In the genomic region with DNA sequence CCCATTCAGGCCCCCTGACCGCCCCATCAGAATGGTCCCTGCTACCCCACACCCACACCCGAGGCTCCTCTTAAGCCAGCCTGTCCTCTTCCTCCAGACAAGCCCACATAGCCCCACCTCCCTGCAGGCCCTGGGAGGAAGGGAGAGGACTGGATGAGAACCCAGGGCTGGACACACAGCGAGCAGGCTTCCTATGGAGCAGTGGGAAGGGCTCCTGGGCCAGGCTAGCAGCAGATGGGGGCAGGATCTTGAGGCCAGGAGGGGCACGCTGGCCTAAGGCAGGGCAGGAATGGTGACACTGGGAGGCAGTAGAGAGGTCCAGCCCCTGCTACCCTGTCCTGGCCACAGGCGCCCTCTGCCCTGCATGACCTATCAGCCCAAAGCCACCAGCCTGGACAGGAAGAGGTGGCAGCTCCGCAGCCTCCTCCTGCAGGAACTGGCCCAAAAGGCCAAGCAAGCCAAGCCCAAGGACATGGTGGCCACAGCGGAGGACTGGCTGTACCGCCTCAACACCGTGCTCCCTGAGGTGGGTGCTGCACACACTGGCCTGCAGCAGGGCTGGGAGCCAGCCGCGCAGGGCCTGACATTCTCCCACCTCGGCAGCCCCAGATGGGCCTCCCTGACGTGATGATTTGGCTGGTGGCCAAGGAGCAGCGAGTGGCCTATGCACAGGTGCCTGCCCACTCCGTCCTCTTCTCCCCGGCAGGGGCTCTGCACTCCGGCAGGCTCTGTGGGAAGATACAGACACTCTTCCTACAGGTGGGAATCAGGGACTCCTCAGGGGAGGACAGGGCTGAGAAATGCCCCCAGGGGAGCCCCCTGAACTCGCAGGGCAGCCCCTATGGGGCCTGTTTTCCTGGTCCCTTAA, we compare ENCODE assay signal across 13 cellular contexts. TPM values are rescaled to one million over a fixed set of nuclear protein-coding genes. Genes with fewer than 3 reads are reported as not detected.
DNase-seq lines count a peak whose midpoint lies in the region; ATAC-seq and TF ChIP-seq lines count a peak whose summit lies in the region.
"Had no signal": no experiment of that assay in that cellular context is flagged by ENCODE, and none has a peak within 500 bp of the region (broad histone marks: within the 10 kb centered on the region; RNA-seq: fewer than 3 reads in every experiment).

No MANE protein-coding gene starts in this region.

- WGBS in heart left ventricle, 4 donors = 34 to 52% (median 38%) methylated on average over 8 to 18 of the region's 18 CpGs

- H3K27me3 ChIP-seq in Panc1 (ENCODE audit: control insufficient read depth, insufficient read depth, low read length) = no peaks in the 10 kb centered on the region
- H3K27me3 ChIP-seq in heart left ventricle = no peaks in the 10 kb centered on the region

- TF ChIP-seq EP300 in Ishikawa (IDR thresholded peaks at IDR 0.05; ENCODE audit: borderline replicate concordance) = no peak

- intact Hi-C loops in Panc1 (cut with micrococcal nuclease; ENCODE audit: unreplicated experiment) (no loop called here), heart left ventricle (cut with DNase I) (no loop called here), sciatic nerve (cut with DNase I) (no loop called here)

- no peaks in the 10 kb centered on the region for H3K36me3 ChIP-seq in Panc1 (ENCODE audit: control insufficient read depth, insufficient read depth, low read length)
- H3K36me3 ChIP-seq in heart left ventricle = no peaks in the 10 kb centered on the region
- H3K36me3 ChIP-seq: SJSA1, tibial nerve had no signal

- POLR2A ChIA-PET in Panc1 (lab: Charles Lee) = no interaction called here

- H3K9me3 ChIP-seq in Panc1 (ENCODE audit: control insufficient read depth, insufficient read depth, low read depth, low read length) (no peaks in the 10 kb centered on the region), heart left ventricle (no peaks in the 10 kb centered on the region)
- H3K9me3 ChIP-seq: SJSA1, tibial nerve had no signal

- TF ChIP-seq CTCF in Panc1 (IDR thresholded peaks at IDR 0.05) (no peak), heart left ventricle (IDR thresholded peaks at IDR 0.05) (peak in 1 of 12 donors; percentile 6)

- TF ChIP-seq RAD21 in Ishikawa (IDR thresholded peaks at IDR 0.05; ENCODE audit: low read depth) = no peak

- H3K4me1 ChIP-seq in Panc1 (ENCODE audit: control insufficient read depth, insufficient read depth, low read length) = peaks cover 2% of the 10 kb centered on the region; the same call in 1 of the 2 replicates
- peaks cover 0 to 15% (median 10%) of the 10 kb centered on the region in 12 donors for H3K4me1 ChIP-seq in heart left ventricle
- H3K4me1 ChIP-seq: SJSA1 had no signal

- H3K4me3 ChIP-seq in Panc1 (ENCODE audit: low read depth in 2 of 2, low read length in 2 of 2) = no peak overlapping the region
- no peak overlapping the region for H3K4me3 ChIP-seq in heart left ventricle
- H3K4me3 ChIP-seq: SJSA1, tibial nerve had no signal

- no peak for TF ChIP-seq POLR2A in heart left ventricle (IDR thresholded peaks at IDR 0.05)

- ATAC-seq in Panc1 (peak; percentile 49), heart left ventricle (peak; percentile 50 to 70 (median 61)), sciatic nerve (peak; percentile 40), GM21381 (IDR thresholded peaks at IDR 0.05; ENCODE audit: unreplicated experiment) (no peak), HG03342 (IDR thresholded peaks at IDR 0.05; ENCODE audit: unreplicated experiment) (no peak)

- in situ Hi-C loops in Panc1 (cut with HindIII; ENCODE audit: low pct_unique_long_range_greater_than_20kb, low sequenced_read_pairs) = no loop called here

- H3K27ac ChIP-seq in Panc1 (ENCODE audit: low read length) (no peak overlapping the region), heart left ventricle (no peak overlapping the region)
- H3K27ac ChIP-seq: SJSA1, tibial nerve had no signal

- no TSS peak for BruUV-seq in Panc1 (replicated peaks; lab: Mats Ljungman, UMichigan)

- DNase-seq in Panc1 (ENCODE audit: low read depth, low spot score) (no peak), heart left ventricle (peak in 4 of 5 donors; percentile 36 to 61 (median 48)), sciatic nerve (ENCODE audit: low spot score) (no peak), CD1c-positive myeloid dendritic cell (ENCODE audit: extremely low spot score) (no peak)
- no peak for DNase-seq in activated CD4-positive, alpha-beta T cell treated with anti-CD3 and anti-CD28 coated beads, Interleukin-2, amount 50 U/mL, for 48 hours
- DNase-seq: activated CD8-positive, alpha-beta memory T cell treated with anti-CD3 and anti-CD28 coated beads for 24 hours; foreskin fibroblast; stimulated activated CD4-positive, alpha-beta T cell treated with anti-CD3 and anti-CD28 coated beads, Interleukin-4, amount 100 ng/mL, for 4 hours had no signal

- CTCF ChIA-PET in Panc1 (lab: Charles Lee) = no interaction called here

TF ChIP-seq in Ishikawa, 13 proteins besides CTCF, POLR2A, EP300 and RAD21:
- TF ChIP-seq CEBPB (IDR thresholded peaks at IDR 0.05) (no peak), FOXM1 (IDR thresholded peaks at IDR 0.05; ENCODE audit: borderline replicate concordance, low read depth) (no peak), ZBTB7A (IDR thresholded peaks at IDR 0.05; ENCODE audit: low read depth) (no peak), NFIC (IDR thresholded peaks at IDR 0.05) (peak; percentile 88)
- TF ChIP-seq, protein P1, sequence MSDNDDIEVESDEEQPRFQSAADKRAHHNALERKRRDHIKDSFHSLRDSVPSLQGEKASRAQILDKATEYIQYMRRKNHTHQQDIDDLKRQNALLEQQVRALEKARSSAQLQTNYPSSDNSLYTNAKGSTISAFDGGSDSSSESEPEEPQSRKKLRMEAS (IDR thresholded peaks at IDR 0.05) = peak; percentile 34; the same call in 1 of the 2 replicates
- TF ChIP-seq, protein P2, sequence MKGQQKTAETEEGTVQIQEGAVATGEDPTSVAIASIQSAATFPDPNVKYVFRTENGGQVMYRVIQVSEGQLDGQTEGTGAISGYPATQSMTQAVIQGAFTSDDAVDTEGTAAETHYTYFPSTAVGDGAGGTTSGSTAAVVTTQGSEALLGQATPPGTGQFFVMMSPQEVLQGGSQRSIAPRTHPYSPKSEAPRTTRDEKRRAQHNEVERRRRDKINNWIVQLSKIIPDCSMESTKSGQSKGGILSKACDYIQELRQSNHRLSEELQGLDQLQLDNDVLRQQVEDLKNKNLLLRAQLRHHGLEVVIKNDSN (IDR thresholded peaks at IDR 0.05) = no peak
- TF ChIP-seq, protein P3, sequence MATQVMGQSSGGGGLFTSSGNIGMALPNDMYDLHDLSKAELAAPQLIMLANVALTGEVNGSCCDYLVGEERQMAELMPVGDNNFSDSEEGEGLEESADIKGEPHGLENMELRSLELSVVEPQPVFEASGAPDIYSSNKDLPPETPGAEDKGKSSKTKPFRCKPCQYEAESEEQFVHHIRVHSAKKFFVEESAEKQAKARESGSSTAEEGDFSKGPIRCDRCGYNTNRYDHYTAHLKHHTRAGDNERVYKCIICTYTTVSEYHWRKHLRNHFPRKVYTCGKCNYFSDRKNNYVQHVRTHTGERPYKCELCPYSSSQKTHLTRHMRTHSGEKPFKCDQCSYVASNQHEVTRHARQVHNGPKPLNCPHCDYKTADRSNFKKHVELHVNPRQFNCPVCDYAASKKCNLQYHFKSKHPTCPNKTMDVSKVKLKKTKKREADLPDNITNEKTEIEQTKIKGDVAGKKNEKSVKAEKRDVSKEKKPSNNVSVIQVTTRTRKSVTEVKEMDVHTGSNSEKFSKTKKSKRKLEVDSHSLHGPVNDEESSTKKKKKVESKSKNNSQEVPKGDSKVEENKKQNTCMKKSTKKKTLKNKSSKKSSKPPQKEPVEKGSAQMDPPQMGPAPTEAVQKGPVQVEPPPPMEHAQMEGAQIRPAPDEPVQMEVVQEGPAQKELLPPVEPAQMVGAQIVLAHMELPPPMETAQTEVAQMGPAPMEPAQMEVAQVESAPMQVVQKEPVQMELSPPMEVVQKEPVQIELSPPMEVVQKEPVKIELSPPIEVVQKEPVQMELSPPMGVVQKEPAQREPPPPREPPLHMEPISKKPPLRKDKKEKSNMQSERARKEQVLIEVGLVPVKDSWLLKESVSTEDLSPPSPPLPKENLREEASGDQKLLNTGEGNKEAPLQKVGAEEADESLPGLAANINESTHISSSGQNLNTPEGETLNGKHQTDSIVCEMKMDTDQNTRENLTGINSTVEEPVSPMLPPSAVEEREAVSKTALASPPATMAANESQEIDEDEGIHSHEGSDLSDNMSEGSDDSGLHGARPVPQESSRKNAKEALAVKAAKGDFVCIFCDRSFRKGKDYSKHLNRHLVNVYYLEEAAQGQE (IDR thresholded peaks at IDR 0.05; ENCODE audit: low read depth) = no peak

RNA-seq across cellular contexts. Expression of a gene that starts 43.3 kb away (rescaled TPM):
- total RNA-seq in Panc1 (2021; ENCODE audit: unreplicated experiment) (not detected), heart left ventricle (under 1 TPM in 2 of 9 donors, not detected in 7; 0.02 to 0.15 TPM), sciatic nerve (0.71 TPM)
- 0.06 TPM for polyA plus RNA-seq in Panc1 (2012; ENCODE audit: insufficient read length)
- under 1 TPM; 0.01 to 0.11 TPM for polyA plus RNA-seq in heart left ventricle
- total RNA-seq: SJSA1 had no signal

RNA-seq across cellular contexts. Expression of a gene that starts 47.7 kb away (rescaled TPM):
- 50.3 TPM for total RNA-seq in Panc1 (2021; ENCODE audit: unreplicated experiment)
- polyA plus RNA-seq in Panc1 (2012; ENCODE audit: insufficient read length) = 30.6 TPM
- total RNA-seq in heart left ventricle = 10 to 100 TPM; 22.7 to 38.0 (median 30.7) TPM
- polyA plus RNA-seq in heart left ventricle = 10 to 100 TPM; 13.8 to 24.0 TPM
- total RNA-seq in sciatic nerve = 59.9 TPM

RNA-seq across cellular contexts. Expression of a gene that starts 54.0 kb away (rescaled TPM):
- 31.5 TPM for total RNA-seq in Panc1 (2021; ENCODE audit: unreplicated experiment)
- polyA plus RNA-seq in Panc1 (2012; ENCODE audit: insufficient read length) = 33.2 TPM
- total RNA-seq in heart left ventricle = 10 to 100 TPM; 15.1 to 27.8 (median 20.5) TPM
- 10 to 100 TPM; 11.3 to 38.5 TPM for polyA plus RNA-seq in heart left ventricle
- 19.3 TPM for total RNA-seq in sciatic nerve

Comparison
In these comparisons a context has a peak if more than half of its experiments do, and no peak if none do; other contexts are left out.
1. ATAC-seq: peak in Panc1 (single experiment), heart left ventricle (4 of 4) and sciatic nerve (single experiment); none in GM21381 (single experiment) and HG03342 (single experiment).
2. DNase-seq: peak in heart left ventricle (4 of 5); none in Panc1 (single experiment), sciatic nerve (single experiment), activated CD4-positive, alpha-beta T cell treated with anti-CD3 and anti-CD28 coated beads, Interleukin-2, amount 50 U/mL, for 48 hours (0 of 2) and CD1c-positive myeloid dendritic cell (single experiment).